In genomic region chr19:45876411-45877197, GRCh38 we compare ENCODE assay signal across 1 cellular context.
A peak's percentile ranks its signal among the peaks of the same experiment; 100 is the strongest.
TF ChIP-seq lines count a peak whose summit lies in the region.

No MANE protein-coding gene starts in this region.

TF ChIP-seq in HepG2, 621 proteins besides CTCF, POLR2A, EP300 and RAD21 (continued from another document and continues in another):
- TF ChIP-seq ZNF574 (CRISPR knock-in tag; IDR thresholded peaks at IDR 0.05) (no peak), MAF1 (CRISPR knock-in tag; IDR thresholded peaks at IDR 0.05; ENCODE audit: borderline replicate concordance) (no peak), ZFP82 (CRISPR knock-in tag; IDR thresholded peaks at IDR 0.05; ENCODE audit: borderline replicate concordance) (no peak), ZNF430 (CRISPR knock-in tag; IDR thresholded peaks at IDR 0.05) (0 out of 2 replicates have a peak, but pooled peaks have one; percentile 69), MAX (IDR thresholded peaks at IDR 0.05) (peak; percentile 69), ZFP90 (CRISPR knock-in tag; IDR thresholded peaks at IDR 0.05; ENCODE audit: borderline replicate concordance) (no peak; the same call in 1 of the 2 replicates), HDAC1 (CRISPR knock-in tag; IDR thresholded peaks at IDR 0.05) (peak; percentile 59; the same call in 1 of the 2 replicates), SETDB1 (CRISPR knock-in tag; IDR thresholded peaks at IDR 0.05; ENCODE audit: borderline replicate concordance) (no peak), GABPA (IDR thresholded peaks at IDR 0.05; ENCODE audit: low read depth, low read length) (no peak), GABPA (CRISPR knock-in tag; IDR thresholded peaks at IDR 0.05; ENCODE audit: low read depth) (no peak), ZNF333 (CRISPR knock-in tag; IDR thresholded peaks at IDR 0.05; ENCODE audit: borderline replicate concordance) (no peak), ZNF678 (CRISPR knock-in tag; IDR thresholded peaks at IDR 0.05) (0 out of 2 replicates have a peak, but pooled peaks have one; percentile 63), SMARCE1 (IDR thresholded peaks at IDR 0.05; ENCODE audit: borderline replicate concordance) (no peak), EZH2 (conservative IDR thresholded peaks at IDR 0.05; ENCODE audit: low read depth, low read length) (no peak), ZNF644 (CRISPR knock-in tag; IDR thresholded peaks at IDR 0.05; ENCODE audit: low read depth) (no peak), RERE (CRISPR knock-in tag; IDR thresholded peaks at IDR 0.05; ENCODE audit: low read depth) (no peak), ELF3 (CRISPR knock-in tag; IDR thresholded peaks at IDR 0.05) (peak; percentile 32; the same call in 1 of the 2 replicates), ZNF138 (CRISPR knock-in tag; IDR thresholded peaks at IDR 0.05; ENCODE audit: low read depth) (0 out of 2 replicates have a peak, but pooled peaks have one; percentile 33), ZNF704 (CRISPR knock-in tag; IDR thresholded peaks at IDR 0.05; ENCODE audit: borderline replicate concordance) (no peak), ZNF235 (CRISPR knock-in tag; IDR thresholded peaks at IDR 0.05; ENCODE audit: borderline replicate concordance) (no peak; the same call in 1 of the 2 replicates), NCOA2 (CRISPR knock-in tag; IDR thresholded peaks at IDR 0.05) (peak; percentile 37; the same call in 1 of the 2 replicates), STAG1 (CRISPR knock-in tag; IDR thresholded peaks at IDR 0.05) (no peak), AFF4 (CRISPR knock-in tag; IDR thresholded peaks at IDR 0.05) (no peak), ZNF160 (CRISPR knock-in tag; IDR thresholded peaks at IDR 0.05) (no peak), CAMTA2 (CRISPR knock-in tag; IDR thresholded peaks at IDR 0.05; ENCODE audit: borderline replicate concordance) (no peak), ZNF629 (CRISPR knock-in tag; conservative IDR thresholded peaks at IDR 0.05) (no peak), ZNF841 (CRISPR knock-in tag; IDR thresholded peaks at IDR 0.05; ENCODE audit: borderline replicate concordance) (no peak), SMAD1 (CRISPR knock-in tag; IDR thresholded peaks at IDR 0.05; ENCODE audit: borderline replicate concordance, low read depth) (no peak), MED1 (CRISPR knock-in tag; IDR thresholded peaks at IDR 0.05) (peak; percentile 46), ZNF740 (CRISPR knock-in tag; IDR thresholded peaks at IDR 0.05) (no peak), ZNF777 (CRISPR knock-in tag; IDR thresholded peaks at IDR 0.05) (no peak), NCOR1 (IDR thresholded peaks at IDR 0.05; ENCODE audit: borderline replicate concordance, low read length) (0 out of 2 replicates have a peak, but pooled peaks have one; percentile 33), SOX6 (IDR thresholded peaks at IDR 0.05) (no peak), SOX6 (CRISPR knock-in tag; IDR thresholded peaks at IDR 0.05) (peak; percentile 39; the same call in 1 of the 2 replicates), ZNF34 (CRISPR knock-in tag; IDR thresholded peaks at IDR 0.05; ENCODE audit: borderline replicate concordance) (no peak), SCMH1 (CRISPR knock-in tag; IDR thresholded peaks at IDR 0.05; ENCODE audit: borderline replicate concordance) (no peak), KLF15 (CRISPR knock-in tag; IDR thresholded peaks at IDR 0.05; ENCODE audit: borderline replicate concordance) (peak; percentile 75; the same call in 1 of the 2 replicates), ESRRA (CRISPR knock-in tag; IDR thresholded peaks at IDR 0.05; ENCODE audit: low read depth) (no peak), REXO4 (CRISPR knock-in tag; IDR thresholded peaks at IDR 0.05; ENCODE audit: borderline replicate concordance) (no peak), TBL1XR1 (IDR thresholded peaks at IDR 0.05; ENCODE audit: borderline replicate concordance, low read length, partially characterized antibody) (no peak), ATF7 (IDR thresholded peaks at IDR 0.05) (no peak), ATF7 (CRISPR knock-in tag; IDR thresholded peaks at IDR 0.05) (no peak), TCF7 (IDR thresholded peaks at IDR 0.05; ENCODE audit: low read depth) (0 out of 2 replicates have a peak, but pooled peaks have one; percentile 6), CCAR2 (optimal IDR thresholded peaks at IDR 0.05; ENCODE audit: low read depth, low read length) (no peak), ZNF282 (IDR thresholded peaks at IDR 0.05; ENCODE audit: partially characterized antibody) (no peak), ZNF646 (CRISPR knock-in tag; IDR thresholded peaks at IDR 0.05) (no peak), NFRKB (IDR thresholded peaks at IDR 0.05) (no peak)
